15 cellular contexts compared by ENCODE assay signal in genomic region chr17:28843810-28844137, GRCh38. TPM values are rescaled to one million over a fixed set of nuclear protein-coding genes. Genes with fewer than 3 reads are reported as not detected.
DNase-seq lines count a peak whose midpoint lies in the region; ATAC-seq and TF ChIP-seq lines count a peak whose summit lies in the region.
"Had no signal": no experiment of that assay in that cellular context is flagged by ENCODE, and none has a peak within 500 bp of the region (broad histone marks: within the 10 kb centered on the region; RNA-seq: fewer than 3 reads in every experiment).

No MANE protein-coding gene starts in this region.

- no peak overlapping the region for H3K18ac ChIP-seq in mesenchymal stem cell (ENCODE audit: low read depth in 1 of 2, low read length in 2 of 2)

- H2AFZ ChIP-seq in mesenchymal stem cell (ENCODE audit: low read depth, low read length): peak overlapping the region; percentile 27

- H3K4me1 Mint-ChIP-seq in stimulated activated naive CD8-positive, alpha-beta T cell treated with anti-CD3 and anti-CD28 coated beads, Interleukin-15, Interleukin-2, amounts not matched to agents 100 ng/mL and 50 ng/mL, for 24 hours (ENCODE audit: low read depth): peaks cover 34% of the 10 kb centered on the region
- H3K4me1 Mint-ChIP-seq in activated CD4-positive, alpha-beta memory T cell treated with anti-CD3 and anti-CD28 coated beads, Interleukin-2, amount 10 ng/mL, durations not matched to agents 7 days and 5 days: peaks cover 26% of the 10 kb centered on the region

- no peak for ATAC-seq in stimulated activated naive CD8-positive, alpha-beta T cell treated with anti-CD3 and anti-CD28 coated beads, Interleukin-15, Interleukin-2, amounts not matched to agents 100 U/mL and 50 U/mL, for 24 hours
- ATAC-seq in GM19023 (IDR thresholded peaks at IDR 0.05; ENCODE audit: unreplicated experiment): no peak
- ATAC-seq: gastrocnemius medialis had no signal

- H3K23ac ChIP-seq in mesenchymal stem cell (ENCODE audit: low read length in 2 of 2): no peak overlapping the region

- H2BK120ac ChIP-seq in mesenchymal stem cell (ENCODE audit: low read depth, low read length): no peak overlapping the region

- no peak overlapping the region for H2BK5ac ChIP-seq in mesenchymal stem cell (ENCODE audit: low read depth, low read length, poor library complexity, severe bottlenecking)

- peaks cover 3% of the 10 kb centered on the region for H3K79me1 ChIP-seq in mesenchymal stem cell (replicated peaks; ENCODE audit: low read length, poor library complexity, severe bottlenecking)

- 97% methylated on average over 6 of the region's 6 CpGs for WGBS in mesenchymal stem cell
- WGBS in prostate gland: 87% methylated on average over 6 of the region's 6 CpGs

- H3K9me3 ChIP-seq in mesenchymal stem cell (ENCODE audit: control insufficient read depth, low read length) (no peaks in the 10 kb centered on the region), prostate gland (no peaks in the 10 kb centered on the region)
- H3K9me3 ChIP-seq: BLaER1, gastrocnemius medialis had no signal

- POLR2A ChIA-PET in activated CD4-positive, alpha-beta memory T cell treated with anti-CD3 and anti-CD28 coated beads, Interleukin-2, amount 10 ng/mL, durations not matched to agents 7 days and 5 days (lab: Charles Lee): interaction anchor here (1.2 to 3.0 kb wide), 3 partner anchors 17 to 122 kb away, joined by 4 to 13 read pairs (median 8); no protein-coding TSS in a partner anchor

- no peak overlapping the region for H3K4ac ChIP-seq in mesenchymal stem cell (ENCODE audit: low read depth in 1 of 2, low read length in 2 of 2)

- H3K36me3 ChIP-seq in mesenchymal stem cell (ENCODE audit: control insufficient read depth in 1 of 2, insufficient read depth in 2 of 2, low read depth in 1 of 2, low read length in 2 of 2) (no peaks in the 10 kb centered on the region), prostate gland (no peaks in the 10 kb centered on the region)
- H3K36me3 ChIP-seq: BLaER1, gastrocnemius medialis had no signal

- no peak overlapping the region for H2AK5ac ChIP-seq in mesenchymal stem cell (ENCODE audit: low read length, severe bottlenecking)

- no peak overlapping the region for H3K27ac ChIP-seq in mesenchymal stem cell (ENCODE audit: low read length, poor library complexity, severe bottlenecking)
- no peak overlapping the region for H3K27ac ChIP-seq in prostate gland
- H3K27ac ChIP-seq: BLaER1, gastrocnemius medialis had no signal

- no peak overlapping the region for H3K4me3 ChIP-seq in mesenchymal stem cell (ENCODE audit: insufficient read depth in 1 of 2, low read depth in 1 of 2, low read length in 2 of 2)
- no peak overlapping the region for H3K4me3 ChIP-seq in prostate gland
- H3K4me3 ChIP-seq: BLaER1 had no signal

- H2BK15ac ChIP-seq in mesenchymal stem cell (ENCODE audit: low read depth, poor library complexity, severe bottlenecking): no peak overlapping the region

- TF ChIP-seq CTCF in prostate gland (IDR thresholded peaks at IDR 0.05): no peak

- H2BK12ac ChIP-seq in mesenchymal stem cell (ENCODE audit: low read length in 2 of 2): no peak overlapping the region

- peak overlapping the region; percentile 51 for H3K4me3 Mint-ChIP-seq in stimulated activated naive CD8-positive, alpha-beta T cell treated with anti-CD3 and anti-CD28 coated beads, Interleukin-15, Interleukin-2, amounts not matched to agents 100 ng/mL and 50 ng/mL, for 24 hours
- H3K4me3 Mint-ChIP-seq in activated CD4-positive, alpha-beta memory T cell treated with anti-CD3 and anti-CD28 coated beads, Interleukin-2, amount 10 ng/mL, durations not matched to agents 7 days and 5 days: peak overlapping the region; percentile 43

- H3K4me1 ChIP-seq in mesenchymal stem cell (ENCODE audit: control insufficient read depth, insufficient read depth, low read depth, low read length): peaks cover 8% of the 10 kb centered on the region
- H3K4me1 ChIP-seq in prostate gland (replicated peaks): no peaks in the 10 kb centered on the region

- TF ChIP-seq POLR2A in prostate gland (IDR thresholded peaks at IDR 0.05): no peak

- H3K9ac ChIP-seq in mesenchymal stem cell (ENCODE audit: low read length): no peak overlapping the region
- H3K9ac ChIP-seq: BLaER1 had no signal

- H3K27ac Mint-ChIP-seq in stimulated activated naive CD8-positive, alpha-beta T cell treated with anti-CD3 and anti-CD28 coated beads, Interleukin-15, Interleukin-2, amounts not matched to agents 100 ng/mL and 50 ng/mL, for 24 hours: peak overlapping the region; percentile 41
- H3K27ac Mint-ChIP-seq in activated CD4-positive, alpha-beta memory T cell treated with anti-CD3 and anti-CD28 coated beads, Interleukin-2, amount 10 ng/mL, durations not matched to agents 7 days and 5 days: no peak overlapping the region

- DNase-seq in stimulated activated naive CD8-positive, alpha-beta T cell treated with anti-CD3 and anti-CD28 coated beads, Interleukin-15, Interleukin-2, amounts not matched to agents 100 U/mL and 50 U/mL, for 24 hours: no peak
- DNase-seq in activated CD4-positive, alpha-beta memory T cell treated with anti-CD3 and anti-CD28 coated beads, Interleukin-2, amount 10 ng/mL, durations not matched to agents 7 days and 5 days: no peak
- DNase-seq in mesenchymal stem cell: no peak
- no peak for DNase-seq in kidney glomerular epithelial cell (lab: John Stamatoyannopoulos, UW)
- DNase-seq in prostate gland (ENCODE audit: low spot score): no peak
- no peak for DNase-seq in DMS153 treated with DMSO at 0.1 percent for 48 hours (lab: John Stamatoyannopoulos, UW; ENCODE audit: unreplicated experiment)
- DNase-seq: effector memory CD4-positive, alpha-beta T cell; gastrocnemius medialis; midbrain; NCI-H187; NCI-H526; T-helper 9 cell had no signal

- intact Hi-C loops in prostate gland (cut with DNase I): no loop called here

- CTCF ChIA-PET in activated CD4-positive, alpha-beta memory T cell treated with anti-CD3 and anti-CD28 coated beads, Interleukin-2, amount 10 ng/mL, durations not matched to agents 7 days and 5 days (lab: Charles Lee): interaction anchor here (0.7 to 2.8 kb wide), 4 partner anchors 75 to 117 kb away, joined by 4 to 10 read pairs (median 6); partner anchors contain the start of gene TLCD1

- peak overlapping the region; percentile 19 for H4K8ac ChIP-seq in mesenchymal stem cell (ENCODE audit: low read length)

- peaks cover 3% of the 10 kb centered on the region for H3K36me3 Mint-ChIP-seq in stimulated activated naive CD8-positive, alpha-beta T cell treated with anti-CD3 and anti-CD28 coated beads, Interleukin-15, Interleukin-2, amounts not matched to agents 100 ng/mL and 50 ng/mL, for 24 hours (ENCODE audit: low read depth)
- peaks cover 11% of the 10 kb centered on the region for H3K36me3 Mint-ChIP-seq in activated CD4-positive, alpha-beta memory T cell treated with anti-CD3 and anti-CD28 coated beads, Interleukin-2, amount 10 ng/mL, durations not matched to agents 7 days and 5 days (ENCODE audit: low read depth)

- H3K27me3 Mint-ChIP-seq in stimulated activated naive CD8-positive, alpha-beta T cell treated with anti-CD3 and anti-CD28 coated beads, Interleukin-15, Interleukin-2, amounts not matched to agents 100 ng/mL and 50 ng/mL, for 24 hours: no peaks in the 10 kb centered on the region
- H3K27me3 Mint-ChIP-seq in activated CD4-positive, alpha-beta memory T cell treated with anti-CD3 and anti-CD28 coated beads, Interleukin-2, amount 10 ng/mL, durations not matched to agents 7 days and 5 days: no peaks in the 10 kb centered on the region

- H3K27me3 ChIP-seq in mesenchymal stem cell (ENCODE audit: control insufficient read depth in 1 of 2, insufficient read depth in 1 of 2, low read length in 2 of 2) (no peaks in the 10 kb centered on the region), prostate gland (replicated peaks; ENCODE audit: insufficient read depth) (no peaks in the 10 kb centered on the region)
- H3K27me3 ChIP-seq: BLaER1, gastrocnemius medialis had no signal

- H4K91ac ChIP-seq in mesenchymal stem cell (ENCODE audit: low read length): no peak overlapping the region

- H3K4me2 ChIP-seq in mesenchymal stem cell (ENCODE audit: low read length, poor library complexity, severe bottlenecking): no peak overlapping the region

- H3K9me3 Mint-ChIP-seq in stimulated activated naive CD8-positive, alpha-beta T cell treated with anti-CD3 and anti-CD28 coated beads, Interleukin-15, Interleukin-2, amounts not matched to agents 100 ng/mL and 50 ng/mL, for 24 hours: no peaks in the 10 kb centered on the region
- H3K9me3 Mint-ChIP-seq in activated CD4-positive, alpha-beta memory T cell treated with anti-CD3 and anti-CD28 coated beads, Interleukin-2, amount 10 ng/mL, durations not matched to agents 7 days and 5 days: no peaks in the 10 kb centered on the region

- no peak overlapping the region for H3K14ac ChIP-seq in mesenchymal stem cell (ENCODE audit: low read length in 2 of 2)

RNA-seq across cellular contexts. Expression of gene FAM222B, which starts 1.2 kb away (rescaled TPM):
- total RNA-seq in activated CD4-positive, alpha-beta memory T cell treated with anti-CD3 and anti-CD28 coated beads, Interleukin-2, amount 10 ng/mL, durations not matched to agents 7 days and 5 days: 10 to 100 TPM; 15.5 to 17.1 TPM
- polyA plus RNA-seq in mesenchymal stem cell (2013, experiment 1 of 2): 44.5 TPM
- 42.8 TPM for polyA plus RNA-seq in mesenchymal stem cell (2013, experiment 2 of 2)
- 10 to 100 TPM; 14.9 to 48.9 TPM for total RNA-seq in prostate gland

RNA-seq across cellular contexts. Expression of gene ERAL1, which starts 11.0 kb away (rescaled TPM):
- 10 to 100 TPM; 34.6 to 35.2 TPM for total RNA-seq in activated CD4-positive, alpha-beta memory T cell treated with anti-CD3 and anti-CD28 coated beads, Interleukin-2, amount 10 ng/mL, durations not matched to agents 7 days and 5 days
- 25.6 TPM for polyA plus RNA-seq in mesenchymal stem cell (2013, experiment 1 of 2)
- 25.3 TPM for polyA plus RNA-seq in mesenchymal stem cell (2013, experiment 2 of 2)
- 10 to 100 TPM; 49.9 to 70.8 TPM for total RNA-seq in prostate gland

RNA-seq across cellular contexts. Expression of gene FLOT2, which starts 53.8 kb away (rescaled TPM):
- total RNA-seq in activated CD4-positive, alpha-beta memory T cell treated with anti-CD3 and anti-CD28 coated beads, Interleukin-2, amount 10 ng/mL, durations not matched to agents 7 days and 5 days: 100 to 1,000 TPM; 193 to 200 TPM
- 70.2 TPM for polyA plus RNA-seq in mesenchymal stem cell (2013, experiment 1 of 2)
- 65.0 TPM for polyA plus RNA-seq in mesenchymal stem cell (2013, experiment 2 of 2)
- 100 to 1,000 TPM in 1 of 2 donors, 10 to 100 TPM in 1; 82.9 to 121 TPM for total RNA-seq in prostate gland

RNA-seq across cellular contexts. Expression of gene DHRS13, which starts 59.1 kb away (rescaled TPM):
- total RNA-seq in activated CD4-positive, alpha-beta memory T cell treated with anti-CD3 and anti-CD28 coated beads, Interleukin-2, amount 10 ng/mL, durations not matched to agents 7 days and 5 days: 10 to 100 TPM; 25.2 to 25.7 TPM
- 1.8 TPM for polyA plus RNA-seq in mesenchymal stem cell (2013, experiment 1 of 2)
- polyA plus RNA-seq in mesenchymal stem cell (2013, experiment 2 of 2): 1.7 TPM
- total RNA-seq in prostate gland: 10 to 100 TPM; 36.8 to 61.3 TPM
